10 cellular contexts compared by ENCODE assay signal in genomic region chr2:223549215-223549614, GRCh38. TPM values are rescaled to one million over a fixed set of nuclear protein-coding genes. Genes with fewer than 3 reads are reported as not detected.
A peak's percentile ranks its signal among the peaks of the same experiment; 100 is the strongest.
DNase-seq lines count a peak whose midpoint lies in the region; ATAC-seq, FAIRE-seq and TF ChIP-seq lines count a peak whose summit lies in the region.
"Had no signal": no experiment of that assay in that cellular context is flagged by ENCODE, and none has a peak within 500 bp of the region (broad histone marks: within the 10 kb centered on the region; RNA-seq: fewer than 3 reads in every experiment).

No MANE protein-coding gene starts in this region.

- peak; percentile 47 for TF ChIP-seq POLR2A in endothelial cell of umbilical vein (IDR thresholded peaks at IDR 0.05; ENCODE audit: low read depth, low read length)

- H3K27me3 Mint-ChIP-seq in H9 (ENCODE audit: low read depth): peaks cover 15% of the 10 kb centered on the region

- H3K4me3 Mint-ChIP-seq in H9: no peak overlapping the region

- no peak overlapping the region for H2BK120ac ChIP-seq in H9 (ENCODE audit: low read depth, low read length, poor library complexity, severe bottlenecking)

- H4K20me1 ChIP-seq in GM23248 (ENCODE audit: insufficient read depth) (no peaks in the 10 kb centered on the region), endothelial cell of umbilical vein (replicated peaks; ENCODE audit: control insufficient read depth, extremely low read depth, insufficient read depth, low read length) (no peaks in the 10 kb centered on the region), H9 (ENCODE audit: control insufficient read depth, insufficient read depth, insufficient read length) (no peaks in the 10 kb centered on the region)

- H2BK15ac ChIP-seq in H9 (ENCODE audit: low read depth, low read length): no peak overlapping the region

- no peaks in the 10 kb centered on the region for H3K79me1 ChIP-seq in H9 (ENCODE audit: insufficient read depth, low read depth, low read length, poor library complexity, severe bottlenecking)

- no peak overlapping the region for H2AK5ac ChIP-seq in H9 (ENCODE audit: insufficient read length, low read length)

- no peaks in the 10 kb centered on the region for H3K9me3 Mint-ChIP-seq in H9

- H2BK20ac ChIP-seq in H9 (ENCODE audit: low read depth, low read length, poor library complexity, severe bottlenecking): no peak overlapping the region

- no peaks in the 10 kb centered on the region for H3K23me2 ChIP-seq in H9 (ENCODE audit: insufficient read length, low read depth, low read length, poor library complexity, severe bottlenecking)

- H3K9me3 ChIP-seq in GM23248 (ENCODE audit: low read depth) (no peaks in the 10 kb centered on the region), endothelial cell of umbilical vein (replicated peaks; ENCODE audit: control insufficient read depth, insufficient read depth, low read length) (no peaks in the 10 kb centered on the region), H9 (ENCODE audit: control insufficient read depth, low read depth, low read length) (no peaks in the 10 kb centered on the region)

- H3K9me2 ChIP-seq in GM23248 (ENCODE audit: insufficient read depth): no peaks in the 10 kb centered on the region

- intact Hi-C loops in endothelial cell of umbilical vein (cut with micrococcal nuclease): loop anchor here (1.0 to 5.0 kb wide), 5 partner anchors 14 to 248 kb away; no protein-coding TSS in a partner anchor
- intact Hi-C loops in left colon (cut with DNase I, micrococcal nuclease): no loop called here

- H3K56ac ChIP-seq in H9 (ENCODE audit: insufficient read length, low read depth, low read length): no peak overlapping the region

- no peak overlapping the region for H3K23ac ChIP-seq in H9 (ENCODE audit: insufficient read length, low read depth, low read length)

- ATAC-seq in HG03520 (IDR thresholded peaks at IDR 0.05; ENCODE audit: unreplicated experiment) (no peak), left colon (no peak)

- no peak overlapping the region for H3K27ac ChIP-seq in GM23248
- no peak overlapping the region for H3K27ac ChIP-seq in endothelial cell of umbilical vein (ENCODE audit: insufficient read depth, low read depth, low read length)
- H3K27ac ChIP-seq in H9 (ENCODE audit: insufficient read length, low read depth, low read length): no peak overlapping the region

- H3K4me1 ChIP-seq in GM23248 (ENCODE audit: insufficient read depth) (peaks cover 16% of the 10 kb centered on the region), endothelial cell of umbilical vein (ENCODE audit: control insufficient read depth, extremely low read depth, insufficient read depth, low read length) (peaks cover 10% of the 10 kb centered on the region), H9 (ENCODE audit: insufficient read depth, low read length) (no peaks in the 10 kb centered on the region)

- dilution Hi-C loops in endothelial cell of umbilical vein (cut with MboI; ENCODE audit: extremely low pct_ligation_motif_present, low sequenced_read_pairs): no loop called here

- 0 out of 2 replicates have a peak, but pooled peaks cover 5% of the 10 kb centered on the region for H3K27me3 ChIP-seq in GM23248 (replicated peaks; ENCODE audit: insufficient read depth)
- H3K27me3 ChIP-seq in endothelial cell of umbilical vein (ENCODE audit: control insufficient read depth in 2 of 2, insufficient read depth in 2 of 2, low read length in 2 of 2): peaks cover 0 to 22% of the 10 kb centered on the region in 2 experiments
- H3K27me3 ChIP-seq in H9 (ENCODE audit: insufficient read depth, low read length): no peaks in the 10 kb centered on the region

- WGBS in GM23248 (ENCODE audit: low coverage in 1 of 2, low lambda C conversion rate in 2 of 2, missing lambda C conversion rate in 2 of 2), 2 experiments: 3 to 6% methylated on average over 8 of the region's 8 CpGs
- no CpG with 5 or more reads among the region's 8 CpGs for WGBS in H9 (ENCODE audit: extremely low coverage, insufficient read length, low lambda C conversion rate)

- no peak overlapping the region for H4K5ac ChIP-seq in H9 (ENCODE audit: insufficient read length, low read depth, low read length)

- TF ChIP-seq CTCF in endothelial cell of umbilical vein (IDR thresholded peaks at IDR 0.05; ENCODE audit: extremely low read depth in 1 of 2, insufficient read depth in 1 of 2, low read depth in 1 of 2, low read length in 2 of 2): no peak
- TF ChIP-seq CTCF in H9 (conservative IDR thresholded peaks at IDR 0.05): no peak

- H2BK12ac ChIP-seq in H9 (ENCODE audit: insufficient read length, low read depth, low read length): no peak overlapping the region

- no peak overlapping the region for H3K18ac ChIP-seq in H9 (ENCODE audit: insufficient read length, low read depth, low read length)

- CTCF ChIA-PET in endothelial cell of umbilical vein (lab: Charles Lee): interaction anchor here (0.7 to 1.7 kb wide), 8 partner anchors 10 to 250 kb away, joined by 3 to 7 read pairs (median 4); partner anchors contain the start of gene SCG2

- H3K9me1 ChIP-seq in endothelial cell of umbilical vein (replicated peaks; ENCODE audit: control insufficient read depth, extremely low read depth, insufficient read depth, low read length): no peaks in the 10 kb centered on the region

- H3K4ac ChIP-seq in H9 (ENCODE audit: low read depth, low read length): no peak overlapping the region

- H3K14ac ChIP-seq in H9 (ENCODE audit: insufficient read depth, low read length): no peak overlapping the region

- in situ Hi-C loops in GM23248 (cut with MboI): no loop called here

- peak; percentile 89 for DNase-seq in GM23248
- DNase-seq in NCI-H774 (lab: John Stamatoyannopoulos, UW): peak; percentile 57
- peak; percentile 88 for DNase-seq in endothelial cell of umbilical vein (ENCODE audit: low read depth, low spot score)
- DNase-seq in putamen (ENCODE audit: low spot score): peak; percentile 20
- no peak for DNase-seq in activated CD8-positive, alpha-beta memory T cell treated with anti-CD3 and anti-CD28 coated beads, Interleukin-2, amount 50 U/mL, for 48 hours
- no peak for DNase-seq in left colon
- no peak for DNase-seq in H9
- DNase-seq: aorta, NCI-H2029 treated with DMSO at 0.1 percent for 48 hours had no signal

- H3K4me1 Mint-ChIP-seq in H9: no peaks in the 10 kb centered on the region

- H3K27ac Mint-ChIP-seq in H9: no peak overlapping the region

- H3K36me3 ChIP-seq in GM23248 (ENCODE audit: low read depth): no peaks in the 10 kb centered on the region
- no peaks in the 10 kb centered on the region for H3K36me3 ChIP-seq in endothelial cell of umbilical vein (ENCODE audit: control insufficient read depth in 2 of 2, extremely low read depth in 1 of 2, insufficient read depth in 2 of 2, low read length in 2 of 2)

- H3K79me2 ChIP-seq in GM23248 (ENCODE audit: insufficient read depth) (no peaks in the 10 kb centered on the region), endothelial cell of umbilical vein (ENCODE audit: control insufficient read depth, insufficient read depth, low read length) (no peaks in the 10 kb centered on the region), H9 (ENCODE audit: insufficient read depth, low read length) (no peaks in the 10 kb centered on the region)

- H2BK5ac ChIP-seq in H9 (ENCODE audit: insufficient read length, low read length): no peak overlapping the region

- POLR2A ChIA-PET in endothelial cell of umbilical vein (lab: Charles Lee): no interaction called here

- H3K36me3 Mint-ChIP-seq in H9 (ENCODE audit: insufficient read depth in 1 of 3, low read depth in 3 of 3): no peaks in the 10 kb centered on the region

- no peak overlapping the region for H4K8ac ChIP-seq in H9 (replicated peaks; ENCODE audit: insufficient read length, low read depth, low read length)

- H3K4me3 ChIP-seq in GM23248 (peak overlapping the region; percentile 10; the same call in 1 of the 2 replicates), endothelial cell of umbilical vein (replicated peaks in 1 of 3; ENCODE audit: insufficient read depth in 1 of 3, low read depth in 1 of 3, low read length in 3 of 3) (no peak overlapping the region)

- BruUV-seq in endothelial cell of umbilical vein (replicated peaks; lab: Mats Ljungman, UMichigan): no TSS peak

- H3F3A ChIP-seq in GM23248 (ENCODE audit: insufficient read depth): peaks cover 18% of the 10 kb centered on the region; the same call in 1 of the 2 replicates

- H4K91ac ChIP-seq in H9 (ENCODE audit: insufficient read length, low read depth, low read length): no peak overlapping the region

- H3T11ph ChIP-seq in H9 (ENCODE audit: low read length): no peak overlapping the region

- H3K4me2 ChIP-seq in GM23248 (ENCODE audit: unreplicated experiment) (peak overlapping the region; percentile 55), endothelial cell of umbilical vein (ENCODE audit: insufficient read depth, low read length) (peak overlapping the region; percentile 49), H9 (ENCODE audit: insufficient read depth, insufficient read length, low read length) (no peak overlapping the region)

- FAIRE-seq in endothelial cell of umbilical vein (lab: Jason Lieb, UNC): peak; percentile 88

- H2AFZ ChIP-seq in GM23248 (no peak overlapping the region), endothelial cell of umbilical vein (ENCODE audit: low read depth, low read length) (no peak overlapping the region), H9 (ENCODE audit: low read length) (no peak overlapping the region)

- H3K9ac ChIP-seq in GM23248 (no peak overlapping the region), endothelial cell of umbilical vein (replicated peaks; ENCODE audit: extremely low read depth, insufficient read depth, low read length) (no peak overlapping the region), H9 (ENCODE audit: extremely low read depth, insufficient read length, low read length) (no peak overlapping the region)

TF ChIP-seq in endothelial cell of umbilical vein, 7 proteins besides CTCF, POLR2A, EP300 and RAD21 (continues in another document):
- TF ChIP-seq POLR2AphosphoS5 (IDR thresholded peaks at IDR 0.05; ENCODE audit: insufficient read depth, low read depth, low read length) (peak; percentile 89), FOS (IDR thresholded peaks at IDR 0.05; ENCODE audit: borderline replicate concordance, insufficient read depth, low read length) (peak; percentile 99), MYC (IDR thresholded peaks at IDR 0.05; ENCODE audit: low read depth, low read length) (no peak)

RNA-seq across cellular contexts. Expression of gene SCG2, which starts 52.9 kb away (rescaled TPM):
- total RNA-seq in GM23248 (2014; rRNA removed; shearing (Covaris generic)): under 0.01 and 0.25 TPM in 2 replicates
- polyA plus RNA-seq in GM23248 (2016; fragmentation: Nextera tagmentation; extraction: Ambion mirVana) (0.37 and 0.60 TPM in 2 replicates), endothelial cell of umbilical vein (not detected in 2 replicates)
- total RNA-seq in endothelial cell of umbilical vein (not detected in 2 replicates), left colon (1 to 10 TPM; 2.7 to 6.7 TPM), H9 (2021) (3.4 and 4.4 TPM in 2 replicates)
- 0.01 TPM in 1 of 2 replicates, not detected in the other for polyA plus RNA-seq in endothelial cell of umbilical vein (2011; cell fraction: cytosol; rRNA removed)
- polyA plus RNA-seq in endothelial cell of umbilical vein (2011; cell fraction: nucleus; rRNA removed): 0.12 and 0.18 TPM in 2 replicates
- polyA plus RNA-seq in endothelial cell of umbilical vein (2012): 0.08 TPM in 1 of 2 replicates, not detected in the other
- polyA minus RNA-seq in endothelial cell of umbilical vein: not detected in 2 replicates
- not detected for polyA minus RNA-seq in endothelial cell of umbilical vein (2011; cell fraction: cytosol; rRNA and poly(A)+ RNA removed)
- polyA minus RNA-seq in endothelial cell of umbilical vein (2011; cell fraction: nucleus; rRNA and poly(A)+ RNA removed): 0.19 TPM in 1 of 2 replicates, not detected in the other

Comparison
In these comparisons a context has a peak if more than half of its experiments do, and no peak if none do; other contexts are left out.
1. DNase-seq: peak in GM23248 (single experiment), NCI-H774 (single experiment), endothelial cell of umbilical vein (single experiment) and putamen (single experiment); none in activated CD8-positive, alpha-beta memory T cell treated with anti-CD3 and anti-CD28 coated beads, Interleukin-2, amount 50 U/mL, for 48 hours (single experiment), left colon (0 of 2) and H9 (single experiment).